8 cellular contexts compared by ENCODE assay signal in the genomic region with DNA sequence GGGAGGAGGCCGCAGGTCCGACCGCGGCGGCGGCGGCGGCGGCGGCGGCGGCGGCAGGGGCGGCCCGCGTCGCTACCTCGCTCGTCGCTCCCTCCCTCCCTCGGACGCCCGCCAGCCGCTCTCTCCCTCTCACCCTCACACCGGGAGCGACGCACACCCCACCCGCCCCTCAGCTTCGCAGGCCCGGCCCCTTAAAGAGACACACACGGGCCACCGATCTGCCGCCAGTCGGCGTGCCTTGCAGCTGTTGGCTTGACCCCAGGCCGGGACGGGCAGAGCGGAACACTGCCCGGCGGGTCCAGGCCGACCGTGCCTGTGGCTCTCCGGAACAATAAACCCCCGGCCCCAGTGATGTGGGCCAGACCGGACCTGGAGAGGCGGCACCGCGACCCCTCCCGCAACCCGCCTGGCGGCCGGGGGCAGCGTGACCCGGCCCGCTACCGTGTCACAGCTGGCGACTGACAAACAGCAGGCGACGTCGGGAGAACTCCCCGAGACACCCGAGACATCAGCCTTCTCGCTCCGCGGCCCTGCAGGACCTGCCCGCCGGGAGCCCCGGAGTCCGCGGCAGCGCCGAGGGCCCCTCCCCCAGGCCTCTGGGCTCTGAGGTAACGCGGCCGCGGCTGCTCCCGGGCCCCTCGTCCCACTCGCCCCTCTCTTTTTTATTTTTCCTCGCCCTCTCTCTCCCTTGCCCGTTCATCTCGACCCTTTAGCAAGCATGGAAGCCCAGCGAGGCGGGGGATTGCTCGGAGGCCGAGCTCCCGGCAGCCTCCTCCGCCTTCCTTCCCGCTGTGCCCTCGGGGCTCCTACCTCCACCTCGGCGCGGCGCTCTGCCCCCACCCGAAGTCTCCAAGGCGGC. TPM values are rescaled to one million over a fixed set of nuclear protein-coding genes. Genes with fewer than 3 reads are reported as not detected.
DNase-seq lines count a peak whose midpoint lies in the region; ATAC-seq and TF ChIP-seq lines count a peak whose summit lies in the region.

A gene with protein sequence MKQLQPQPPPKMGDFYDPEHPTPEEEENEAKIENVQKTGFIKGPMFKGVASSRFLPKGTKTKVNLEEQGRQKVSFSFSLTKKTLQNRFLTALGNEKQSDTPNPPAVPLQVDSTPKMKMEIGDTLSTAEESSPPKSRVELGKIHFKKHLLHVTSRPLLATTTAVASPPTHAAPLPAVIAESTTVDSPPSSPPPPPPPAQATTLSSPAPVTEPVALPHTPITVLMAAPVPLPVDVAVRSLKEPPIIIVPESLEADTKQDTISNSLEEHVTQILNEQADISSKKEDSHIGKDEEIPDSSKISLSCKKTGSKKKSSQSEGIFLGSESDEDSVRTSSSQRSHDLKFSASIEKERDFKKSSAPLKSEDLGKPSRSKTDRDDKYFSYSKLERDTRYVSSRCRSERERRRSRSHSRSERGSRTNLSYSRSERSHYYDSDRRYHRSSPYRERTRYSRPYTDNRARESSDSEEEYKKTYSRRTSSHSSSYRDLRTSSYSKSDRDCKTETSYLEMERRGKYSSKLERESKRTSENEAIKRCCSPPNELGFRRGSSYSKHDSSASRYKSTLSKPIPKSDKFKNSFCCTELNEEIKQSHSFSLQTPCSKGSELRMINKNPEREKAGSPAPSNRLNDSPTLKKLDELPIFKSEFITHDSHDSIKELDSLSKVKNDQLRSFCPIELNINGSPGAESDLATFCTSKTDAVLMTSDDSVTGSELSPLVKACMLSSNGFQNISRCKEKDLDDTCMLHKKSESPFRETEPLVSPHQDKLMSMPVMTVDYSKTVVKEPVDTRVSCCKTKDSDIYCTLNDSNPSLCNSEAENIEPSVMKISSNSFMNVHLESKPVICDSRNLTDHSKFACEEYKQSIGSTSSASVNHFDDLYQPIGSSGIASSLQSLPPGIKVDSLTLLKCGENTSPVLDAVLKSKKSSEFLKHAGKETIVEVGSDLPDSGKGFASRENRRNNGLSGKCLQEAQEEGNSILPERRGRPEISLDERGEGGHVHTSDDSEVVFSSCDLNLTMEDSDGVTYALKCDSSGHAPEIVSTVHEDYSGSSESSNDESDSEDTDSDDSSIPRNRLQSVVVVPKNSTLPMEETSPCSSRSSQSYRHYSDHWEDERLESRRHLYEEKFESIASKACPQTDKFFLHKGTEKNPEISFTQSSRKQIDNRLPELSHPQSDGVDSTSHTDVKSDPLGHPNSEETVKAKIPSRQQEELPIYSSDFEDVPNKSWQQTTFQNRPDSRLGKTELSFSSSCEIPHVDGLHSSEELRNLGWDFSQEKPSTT (N-terminal part only) (minus strand): TSS at position 124 of the 859 bp plus-strand sequence. CDS start 189 bp downstream, outside the sequence.

- no peaks in the 10 kb centered on the region for H3K27me3 Mint-ChIP-seq in activated T-helper 2 cell treated with anti-CD3 and anti-CD28 coated beads, Interferon-gamma antibody, Interleukin-2, Interleukin-4, amounts not matched to agents 10 μg/mL and 5 μg/mL and 100 μg/mL, durations not matched to agents 14 hours and 24 hours and 36 hours (ENCODE audit: low read depth)
- H3K27me3 Mint-ChIP-seq in natural killer cell treated with Interleukin-12 subunit alpha and Interleukin-12 subunit beta and Interleukin-15 and Interleukin-18, amount 100 ng/mL, for 72 hours = no peaks in the 10 kb centered on the region

- H3K4me3 ChIP-seq in RWPE2 (ENCODE audit: severe bottlenecking) = peak within 1 kb of the TSS; percentile 67

- H3K36me3 ChIP-seq in KOPT-K1 (ENCODE audit: insufficient read depth, low read length) (peaks cover 4% of the 10 kb centered on the region; the same call in 1 of the 2 replicates), RWPE2 (ENCODE audit: low read depth) (0 out of 2 replicates have a peak, but pooled peaks cover 3% of the 10 kb centered on the region)

- H3K27ac ChIP-seq in KOPT-K1 (ENCODE audit: low read depth, low read length, poor library complexity, severe bottlenecking) (peak within 1 kb of the TSS; percentile 77), RWPE2 (ENCODE audit: poor library complexity, severe bottlenecking) (peak within 1 kb of the TSS; percentile 81)

- DNase-seq in EH (ENCODE audit: low read depth) (peak; percentile 95), RWPE2 (ENCODE audit: low spot score) (peak; percentile 95), fibroblast of peridontal ligament (ENCODE audit: extremely low read depth) (peak; percentile 85)
- peak; percentile 81 for DNase-seq in activated T-helper 2 cell treated with anti-CD3 and anti-CD28 coated beads, Interferon-gamma antibody, Interleukin-2, Interleukin-4, amounts not matched to agents 10 μg/mL and 5 μg/mL and 100 μg/mL, durations not matched to agents 14 hours and 24 hours and 36 hours (ENCODE audit: low spot score)
- peak; percentile 90 for DNase-seq in natural killer cell treated with Interleukin-12 subunit alpha and Interleukin-12 subunit beta and Interleukin-15 and Interleukin-18, amount 100 ng/mL, for 72 hours (ENCODE audit: low spot score)
- DNase-seq in stimulated activated naive CD4-positive, alpha-beta T cell treated with Interleukin-2 at 50 U/mL for 16 hours (lab: John Stamatoyannopoulos, UW) = peak; percentile 84

- peaks cover 35% of the 10 kb centered on the region for H3K4me1 Mint-ChIP-seq in activated T-helper 2 cell treated with anti-CD3 and anti-CD28 coated beads, Interferon-gamma antibody, Interleukin-2, Interleukin-4, amounts not matched to agents 10 μg/mL and 5 μg/mL and 100 μg/mL, durations not matched to agents 14 hours and 24 hours and 36 hours (ENCODE audit: low read depth)
- peaks cover 42 to 51% of the 10 kb centered on the region in 2 donors for H3K4me1 Mint-ChIP-seq in natural killer cell treated with Interleukin-12 subunit alpha and Interleukin-12 subunit beta and Interleukin-15 and Interleukin-18, amount 100 ng/mL, for 72 hours (ENCODE audit: low read depth in 2 of 2)

- peak; percentile 61 for ATAC-seq in GM21737 (IDR thresholded peaks at IDR 0.05; ENCODE audit: unreplicated experiment)
- ATAC-seq in RWPE2 (ENCODE audit: low read depth) = peak; percentile 92
- peak; percentile 94 for ATAC-seq in natural killer cell treated with Interleukin-12 subunit alpha and Interleukin-12 subunit beta and Interleukin-15 and Interleukin-18, amount 100 ng/mL, for 72 hours

- H3K4me1 ChIP-seq in RWPE2 (ENCODE audit: insufficient read depth, poor library complexity, severe bottlenecking) = peaks cover 8% of the 10 kb centered on the region

- no peaks in the 10 kb centered on the region for H3K9me3 Mint-ChIP-seq in activated T-helper 2 cell treated with anti-CD3 and anti-CD28 coated beads, Interferon-gamma antibody, Interleukin-2, Interleukin-4, amounts not matched to agents 10 μg/mL and 5 μg/mL and 100 μg/mL, durations not matched to agents 14 hours and 24 hours and 36 hours
- H3K9me3 Mint-ChIP-seq in natural killer cell treated with Interleukin-12 subunit alpha and Interleukin-12 subunit beta and Interleukin-15 and Interleukin-18, amount 100 ng/mL, for 72 hours = no peaks in the 10 kb centered on the region

- H3K36me3 Mint-ChIP-seq in activated T-helper 2 cell treated with anti-CD3 and anti-CD28 coated beads, Interferon-gamma antibody, Interleukin-2, Interleukin-4, amounts not matched to agents 10 μg/mL and 5 μg/mL and 100 μg/mL, durations not matched to agents 14 hours and 24 hours and 36 hours (ENCODE audit: low read depth) = peaks cover 30% of the 10 kb centered on the region
- H3K36me3 Mint-ChIP-seq in natural killer cell treated with Interleukin-12 subunit alpha and Interleukin-12 subunit beta and Interleukin-15 and Interleukin-18, amount 100 ng/mL, for 72 hours = peaks cover 8% of the 10 kb centered on the region

- H3K9me3 ChIP-seq in KOPT-K1 (ENCODE audit: insufficient read depth, low read length, poor library complexity, severe bottlenecking) (no peaks in the 10 kb centered on the region), RWPE2 (ENCODE audit: severe bottlenecking) (no peaks in the 10 kb centered on the region)

- intact Hi-C loops in activated T-helper 2 cell treated with anti-CD3 and anti-CD28 coated beads, Interferon-gamma antibody, Interleukin-2, Interleukin-4, amounts not matched to agents 10 μg/mL and 5 μg/mL and 100 μg/mL, durations not matched to agents 14 hours and 24 hours and 36 hours (cut with micrococcal nuclease) = loop anchor here (5.0 to 10.0 kb wide), 7 partner anchors 87 to 618 kb away; a partner anchor contains a TSS

- peak within 1 kb of the TSS; percentile 99 for H3K27ac Mint-ChIP-seq in activated T-helper 2 cell treated with anti-CD3 and anti-CD28 coated beads, Interferon-gamma antibody, Interleukin-2, Interleukin-4, amounts not matched to agents 10 μg/mL and 5 μg/mL and 100 μg/mL, durations not matched to agents 14 hours and 24 hours and 36 hours
- H3K27ac Mint-ChIP-seq in natural killer cell treated with Interleukin-12 subunit alpha and Interleukin-12 subunit beta and Interleukin-15 and Interleukin-18, amount 100 ng/mL, for 72 hours = peak within 1 kb of the TSS; percentile 89 to 95

- H3K4me3 Mint-ChIP-seq in activated T-helper 2 cell treated with anti-CD3 and anti-CD28 coated beads, Interferon-gamma antibody, Interleukin-2, Interleukin-4, amounts not matched to agents 10 μg/mL and 5 μg/mL and 100 μg/mL, durations not matched to agents 14 hours and 24 hours and 36 hours (ENCODE audit: low read depth) = peak within 1 kb of the TSS; percentile 99
- peak within 1 kb of the TSS; percentile 95 for H3K4me3 Mint-ChIP-seq in natural killer cell treated with Interleukin-12 subunit alpha and Interleukin-12 subunit beta and Interleukin-15 and Interleukin-18, amount 100 ng/mL, for 72 hours

- H3K27me3 ChIP-seq in RWPE2 (ENCODE audit: insufficient read depth, poor library complexity, severe bottlenecking) = no peaks in the 10 kb centered on the region

- TF ChIP-seq CTCF in RWPE2 (IDR thresholded peaks at IDR 0.05; ENCODE audit: poor library complexity, severe bottlenecking) = peak; percentile 57

RNA-seq across cellular contexts. Expression of the gene that starts here (rescaled TPM):
- total RNA-seq in activated T-helper 2 cell treated with anti-CD3 and anti-CD28 coated beads, Interferon-gamma antibody, Interleukin-2, Interleukin-4, amounts not matched to agents 10 μg/mL and 5 μg/mL and 100 μg/mL, durations not matched to agents 14 hours and 24 hours and 36 hours = 41.2 and 43.6 TPM in 2 replicates
- total RNA-seq in natural killer cell treated with Interleukin-12 subunit alpha and Interleukin-12 subunit beta and Interleukin-15 and Interleukin-18, amount 100 ng/mL, for 72 hours = 10 to 100 TPM; 40.8 to 48.3 TPM

Comparison
In these comparisons a context has a peak if more than half of its experiments do, and no peak if none do; other contexts are left out.
1. Peak in every context shown above with its lines: DNase-seq, ATAC-seq, H3K4me3 ChIP-seq and H3K27ac ChIP-seq.